11 cellular contexts compared by ENCODE assay signal in the genomic region with DNA sequence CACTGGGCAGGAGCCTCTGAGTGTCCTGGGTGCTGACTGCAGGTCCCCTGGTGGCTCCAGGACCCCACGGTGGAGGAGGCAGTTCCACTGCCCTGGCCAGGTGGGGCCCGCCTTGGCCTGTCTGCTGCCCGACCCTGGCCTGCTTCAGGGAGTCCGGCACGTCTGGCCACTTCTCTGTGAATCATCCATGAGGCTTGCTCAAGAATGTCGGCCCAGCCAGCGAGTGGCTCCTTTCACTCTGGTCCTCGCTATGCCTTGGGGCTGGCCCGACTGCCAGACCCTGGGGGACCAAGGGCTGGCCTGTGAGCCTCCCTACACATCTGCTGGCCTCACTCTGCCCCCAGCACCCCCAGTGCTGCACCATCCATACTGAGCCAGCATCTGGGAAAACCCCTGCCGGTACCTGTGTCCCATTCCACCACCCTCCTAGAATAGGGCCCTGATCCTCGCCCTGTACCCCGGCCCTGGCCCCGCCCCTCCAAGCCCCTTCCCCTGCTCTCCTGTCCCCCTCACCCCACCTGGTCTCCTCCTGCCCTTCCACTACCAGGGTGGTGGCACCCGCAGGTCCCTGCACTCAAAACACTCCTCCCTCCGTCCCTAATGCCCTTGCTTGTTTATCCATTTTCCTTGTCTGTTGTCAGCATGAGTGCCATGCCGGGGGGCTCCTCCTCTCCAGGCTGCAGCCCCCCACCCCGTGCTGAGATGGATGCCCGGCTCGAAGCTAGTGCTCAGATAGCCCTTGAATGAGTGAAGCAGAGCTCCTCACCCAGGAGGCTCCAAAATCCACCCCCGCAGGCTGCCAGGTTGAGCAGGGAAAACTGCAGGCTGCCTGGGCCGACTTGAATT. TPM values are rescaled to one million over a fixed set of nuclear protein-coding genes. Genes with fewer than 3 reads are reported as not detected.
DNase-seq lines count a peak whose midpoint lies in the region; ATAC-seq and TF ChIP-seq lines count a peak whose summit lies in the region.
"Had no signal": no experiment of that assay in that cellular context is flagged by ENCODE, and none has a peak within 500 bp of the region (broad histone marks: within the 10 kb centered on the region; RNA-seq: fewer than 3 reads in every experiment).

No MANE protein-coding gene starts in this region.

- no peaks in the 10 kb centered on the region for H3K9me3 Mint-ChIP-seq in activated B cell treated with CpG ODN at 0.5 μM for 24 hours
- H3K9me3 Mint-ChIP-seq: central memory CD8-positive, alpha-beta T cell; IgD-negative memory B cell had no signal

- no peak for TF ChIP-seq POLR2A in vagina (IDR thresholded peaks at IDR 0.05)

- no peaks in the 10 kb centered on the region for H3K9me3 ChIP-seq in vagina

- no peak overlapping the region for H3K27ac Mint-ChIP-seq in activated B cell treated with CpG ODN at 0.5 μM for 24 hours
- H3K27ac Mint-ChIP-seq: IgD-negative memory B cell had no signal

- no peaks in the 10 kb centered on the region for H3K4me1 Mint-ChIP-seq in activated B cell treated with CpG ODN at 0.5 μM for 24 hours

- TF ChIP-seq CTCF in activated B cell treated with CpG ODN at 0.5 μM for 24 hours (IDR thresholded peaks at IDR 0.05) = no peak
- no peak for TF ChIP-seq CTCF in vagina (IDR thresholded peaks at IDR 0.05)

- H3K27ac ChIP-seq in skin epidermis (peak overlapping the region in 17 of 21 experiments; percentile 12 to 83 (median 57)), vagina (no peak overlapping the region)

- H3K27me3 Mint-ChIP-seq in activated B cell treated with CpG ODN at 0.5 μM for 24 hours = no peaks in the 10 kb centered on the region
- H3K27me3 Mint-ChIP-seq: central memory CD8-positive, alpha-beta T cell; IgD-negative memory B cell had no signal

- H3K4me3 Mint-ChIP-seq in activated B cell treated with CpG ODN at 0.5 μM for 24 hours = no peak overlapping the region
- H3K4me3 Mint-ChIP-seq: central memory CD8-positive, alpha-beta T cell; IgD-negative memory B cell had no signal

- DNase-seq in H7 (peak; percentile 65), activated B cell treated with CpG ODN at 0.5 μM for 24 hours (peak; percentile 9), left ventricle myocardium superior (peak; percentile 26), vagina (ENCODE audit: extremely low spot score in 2 of 2) (no peak)
- DNase-seq: left cardiac atrium had no signal

- CTCF ChIA-PET in activated B cell treated with CpG ODN at 0.5 μM for 24 hours (lab: Charles Lee) = no interaction called here

- no peak for ATAC-seq in activated B cell treated with CpG ODN at 0.5 μM for 24 hours (ENCODE audit: low read depth)
- no peak for ATAC-seq in left ventricle myocardium superior
- ATAC-seq in HG03097 (IDR thresholded peaks at IDR 0.05; ENCODE audit: low FRiP score, unreplicated experiment) = no peak
- ATAC-seq in GM18868 (IDR thresholded peaks at IDR 0.05; ENCODE audit: unreplicated experiment) = no peak
- no peak for ATAC-seq in HG03280 (IDR thresholded peaks at IDR 0.05; ENCODE audit: unreplicated experiment)

- H3K4me3 ChIP-seq in H7 (ENCODE audit: insufficient read depth, low read depth, low read length) = no peak overlapping the region
- H3K4me3 ChIP-seq in skin epidermis = no peak overlapping the region
- no peak overlapping the region for H3K4me3 ChIP-seq in vagina

- H3K4me1 ChIP-seq in vagina = no peaks in the 10 kb centered on the region

- intact Hi-C loops in activated B cell treated with CpG ODN at 0.5 μM for 24 hours (cut with micrococcal nuclease) = no loop called here
- intact Hi-C loops in left ventricle myocardium superior (cut with micrococcal nuclease) = no loop called here
- intact Hi-C loops in vagina (cut with DNase I) = no loop called here

- H3K36me3 Mint-ChIP-seq in activated B cell treated with CpG ODN at 0.5 μM for 24 hours (ENCODE audit: low read depth) = peaks cover 60% of the 10 kb centered on the region
- H3K36me3 Mint-ChIP-seq: IgD-negative memory B cell had no signal

- POLR2A ChIA-PET in activated B cell treated with CpG ODN at 0.5 μM for 24 hours (lab: Charles Lee) = no interaction called here

- no peaks in the 10 kb centered on the region for H3K27me3 ChIP-seq in H7 (ENCODE audit: control insufficient read depth, insufficient read depth, low read length)
- no peaks in the 10 kb centered on the region for H3K27me3 ChIP-seq in vagina

- H3K36me3 ChIP-seq in H7 (replicated peaks; ENCODE audit: control insufficient read depth, insufficient read depth, low read length) (no peaks in the 10 kb centered on the region), vagina (no peaks in the 10 kb centered on the region)

RNA-seq across cellular contexts. Expression of gene ADCY7, which starts 35.5 kb away (rescaled TPM):
- total RNA-seq in H7 (2014; rRNA removed; shearing (Covaris generic)) = 2.2 and 2.5 TPM in 2 replicates
- total RNA-seq in activated B cell treated with CpG ODN at 0.5 μM for 24 hours = 109 and 128 TPM in 2 replicates
- total RNA-seq in left ventricle myocardium superior = 8.3 TPM
- total RNA-seq in vagina = 18.9 TPM

Comparison
In these comparisons a context has a peak if more than half of its experiments do, and no peak if none do; other contexts are left out.
1. DNase-seq: peak in H7 (single experiment), activated B cell treated with CpG ODN at 0.5 μM for 24 hours (single experiment) and left ventricle myocardium superior (single experiment); none in vagina (0 of 2).